Comparison of ENCODE assay signal across 27 cellular contexts in genomic region chr16:58695368-58695767, GRCh38.
"Had no signal": no experiment of that assay in that cellular context is flagged by ENCODE, and none has a peak within 500 bp of the region (broad histone marks: within the 10 kb centered on the region; RNA-seq: fewer than 3 reads in every experiment).

No MANE protein-coding gene starts in this region.

- FAIRE-seq: urothelium cell line had no signal

- DNase-seq: stimulated activated CD4-positive, alpha-beta T cell treated with anti-CD3 and anti-CD28 coated beads, Interleukin-2, amount 100 ng/mL, for 48 hours; stimulated activated CD4-positive, alpha-beta T cell treated with anti-CD3 and anti-CD28 coated beads, Interleukin-4, amount 100 ng/mL, for 1 hour; stimulated activated CD4-positive, alpha-beta T cell treated with anti-CD3 and anti-CD28 coated beads, Interleukin-4, amount 100 ng/mL, for 24 hours; stimulated activated CD4-positive, alpha-beta T cell treated with anti-CD3 and anti-CD28 coated beads, Interleukin-4, amount 100 ng/mL, for 4 hours; stimulated activated CD8-positive, alpha-beta memory T cell treated with anti-CD3 and anti-CD28 coated beads, Interleukin-4, amount 100 ng/mL, for 48 hours; stimulated activated naive B cell treated with anti-CD40 and anti-IgM and Interleukin-4, amounts not matched to agents 10 μg/mL and 1 μg/mL and 100 μg/mL, for 72 hours; stimulated activated naive CD4-positive, alpha-beta T cell; stimulated activated naive CD4-positive, alpha-beta T cell treated with Interleukin-2 at 50 U/mL for 16 hours; stimulated activated naive CD8-positive, alpha-beta T cell treated with anti-CD3 and anti-CD28 coated beads, Interleukin-15, amount 100 ng/mL, for 72 hours; stimulated activated naive CD8-positive, alpha-beta T cell treated with anti-CD3 and anti-CD28 coated beads, Interleukin-15, Interleukin-2, amounts not matched to agents 100 U/mL and 50 U/mL, for 24 hours; stomach; substantia nigra; testis; thyroid gland; tibial artery; transverse colon; trophoblast cell; upper lobe of left lung; uterus had no signal

- H3K36me3 ChIP-seq: stomach, suprapubic skin, thoracic aorta, thyroid gland, tibial artery, tibial nerve, transverse colon, upper lobe of left lung, upper lobe of right lung, uterus, vagina had no signal

- ATAC-seq: stimulated activated effector memory CD8-positive, alpha-beta T cell treated with anti-CD3 and anti-CD28 coated beads, Interleukin-12 subunit alpha, Interleukin-12 subunit beta, amount 100 ng/mL, for 72 hours; stimulated activated memory B cell treated with anti-CD40 and anti-IgM and Interleukin-4, amounts not matched to agents 10 μg/mL and 1 μg/mL and 100 μg/mL, for 72 hours; stimulated activated naive B cell treated with anti-CD40 and anti-IgM and Interleukin-4, amounts not matched to agents 10 μg/mL and 1 μg/mL and 100 μg/mL, for 72 hours; stimulated activated naive CD8-positive, alpha-beta T cell treated with anti-CD3 and anti-CD28 coated beads, Interleukin-15, amount 100 ng/mL, for 72 hours; stimulated activated naive CD8-positive, alpha-beta T cell treated with anti-CD3 and anti-CD28 coated beads, Interleukin-15, Interleukin-2, amounts not matched to agents 100 U/mL and 50 U/mL, for 24 hours; upper lobe of right lung had no signal

- H3K4me1 ChIP-seq: stomach, suprapubic skin, testis, thyroid gland, tibial nerve, transverse colon, upper lobe of left lung, upper lobe of right lung, uterus, vagina had no signal

- H3K4me3 ChIP-seq: stomach, suprapubic skin, testis, thoracic aorta, thyroid gland, tibial artery, tibial nerve, transverse colon, upper lobe of left lung, upper lobe of right lung, uterus, vagina had no signal

- H3K27me3 ChIP-seq: stomach, testis, thyroid gland, tibial artery, tibial nerve, transverse colon, upper lobe of left lung, upper lobe of right lung, uterus, vagina had no signal

- H3K27ac ChIP-seq: stomach, suprapubic skin, testis, thoracic aorta, thyroid gland, tibial artery, tibial nerve, transverse colon, upper lobe of left lung, upper lobe of right lung, uterus, vagina had no signal

- H3K9me3 ChIP-seq: suprapubic skin, testis, thoracic aorta, thyroid gland, tibial artery, transverse colon, upper lobe of right lung, uterus, vagina had no signal
